ENCODE assay signal across 18 cellular contexts in the genomic region with DNA sequence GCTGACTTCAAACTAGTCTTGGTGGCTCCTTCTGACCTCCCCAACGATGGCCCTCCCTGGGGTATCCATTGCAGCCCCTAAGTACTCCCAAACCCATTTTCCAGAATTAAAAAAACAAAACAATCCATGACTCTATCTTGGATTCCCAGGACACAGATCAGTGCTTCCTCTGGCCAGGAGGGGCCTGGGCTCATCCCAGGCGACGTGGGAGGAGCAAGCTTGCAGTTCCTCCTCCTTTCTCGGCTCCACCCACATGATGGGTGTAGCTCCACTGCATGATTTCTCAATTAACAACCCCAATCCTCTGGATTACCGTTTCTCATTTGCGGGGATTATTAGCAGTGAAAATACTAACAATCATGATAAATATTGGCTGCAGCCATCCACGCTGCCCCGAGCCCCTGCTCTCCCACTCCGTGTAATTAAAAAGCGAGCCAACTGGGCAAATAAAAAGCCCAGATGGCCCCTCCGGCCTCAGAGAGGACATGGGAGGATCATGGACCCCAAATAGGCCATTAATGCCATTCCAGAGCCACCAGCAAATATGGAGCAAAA. TPM values are rescaled to one million over a fixed set of nuclear protein-coding genes. Genes with fewer than 3 reads are reported as not detected.
DNase-seq lines count a peak whose midpoint lies in the region; ATAC-seq and TF ChIP-seq lines count a peak whose summit lies in the region.
"Had no signal": no experiment of that assay in that cellular context is flagged by ENCODE, and none has a peak within 500 bp of the region (broad histone marks: within the 10 kb centered on the region; RNA-seq: fewer than 3 reads in every experiment).

No MANE protein-coding gene starts in this region.

- no peaks in the 10 kb centered on the region for H3K36me3 Mint-ChIP-seq in WTC11
- H3K36me3 Mint-ChIP-seq in nephron progenitor cell (ENCODE audit: low read depth), result no peaks in the 10 kb centered on the region
- H3K36me3 Mint-ChIP-seq: CD4-positive, alpha-beta memory T cell had no signal

- H3K4me3 Mint-ChIP-seq in WTC11 (no peak overlapping the region), nephron progenitor cell (peak overlapping the region; percentile 37)
- H3K4me3 Mint-ChIP-seq: activated CD4-positive, alpha-beta memory T cell treated with anti-CD3 and anti-CD28 coated beads, Interleukin-2, amount 10 ng/mL, durations not matched to agents 7 days and 5 days; CD4-positive, alpha-beta memory T cell had no signal

- H3K27ac Mint-ChIP-seq in WTC11 (no peak overlapping the region), nephron progenitor cell (no peak overlapping the region)
- H3K27ac Mint-ChIP-seq: activated CD4-positive, alpha-beta memory T cell treated with anti-CD3 and anti-CD28 coated beads, Interleukin-2, amount 10 ng/mL, durations not matched to agents 7 days and 5 days; CD4-positive, alpha-beta memory T cell; progenitor cell of endocrine pancreas had no signal

- TF ChIP-seq CTCF in WTC11 (IDR thresholded peaks at IDR 0.05) (no peak), nephron progenitor cell (IDR thresholded peaks at IDR 0.05) (no peak)

- H3K27me3 Mint-ChIP-seq in WTC11 (ENCODE audit: low read depth) (no peaks in the 10 kb centered on the region; the same call in none of the 2 replicates), nephron progenitor cell (ENCODE audit: low read depth, poor library complexity) (peaks cover 3% of the 10 kb centered on the region)

- peak; percentile 56 for DNase-seq in CD1c-positive myeloid dendritic cell (ENCODE audit: extremely low spot score)
- DNase-seq in HEK293T (ENCODE audit: extremely low spot score), result peak; percentile 29
- DNase-seq in WTC11 (ENCODE audit: low spot score), result peak; percentile 54
- peak; percentile 44 for DNase-seq in nephron progenitor cell
- DNase-seq in HCEC 1CT, result no peak
- no peak for DNase-seq in NCI-H446 treated with DMSO at 0.1 percent for 48 hours (lab: John Stamatoyannopoulos, UW)
- DNase-seq: activated naive CD4-positive, alpha-beta T cell treated with Interleukin-2 at 50 U/mL for 16 hours; activated T-cell treated with anti-CD3 and anti-CD28 coated beads for 4 hours; CD4-positive, alpha-beta memory T cell; heart left ventricle; left ventricle myocardium superior; NCI-H2081 treated with DMSO at 0.1 percent for 48 hours; RPMI8226; T1000 had no signal

- H3K9me3 Mint-ChIP-seq in WTC11 (peaks cover 15% of the 10 kb centered on the region), nephron progenitor cell (peaks cover 5% of the 10 kb centered on the region)
- H3K9me3 Mint-ChIP-seq: nephron had no signal

- CTCF ChIA-PET in HEK293T (lab: Yijun Ruan, JAX), result no interaction called here
- CTCF ChIA-PET in WTC11 (lab: Charles Lee), result interaction anchor here (0.6 to 4.0 kb wide), 8 partner anchors 20 to 44 kb away, joined by 3 to 16 read pairs (median 4); no protein-coding TSS in a partner anchor

- POLR2A ChIA-PET in HEK293T (lab: Yijun Ruan, JAX) (no interaction called here), WTC11 (lab: Charles Lee) (interaction anchor here (0.9 kb wide), 1 partner anchor 9 kb away, joined by 3 read pairs; no protein-coding TSS in a partner anchor)

- peak; percentile 78 for ATAC-seq in WTC11
- no peak for ATAC-seq in GM18867 (IDR thresholded peaks at IDR 0.05; ENCODE audit: unreplicated experiment)
- ATAC-seq: heart left ventricle, left ventricle myocardium superior had no signal

- peaks cover 55% of the 10 kb centered on the region for H3K4me1 Mint-ChIP-seq in WTC11
- peaks cover 40% of the 10 kb centered on the region for H3K4me1 Mint-ChIP-seq in nephron progenitor cell
- H3K4me1 Mint-ChIP-seq: activated CD4-positive, alpha-beta memory T cell treated with anti-CD3 and anti-CD28 coated beads, Interleukin-2, amount 10 ng/mL, durations not matched to agents 7 days and 5 days; CD4-positive, alpha-beta memory T cell had no signal

TF ChIP-seq in HEK293T, 16 proteins besides CTCF, POLR2A, EP300 and RAD21:
- TF ChIP-seq SP1 (IDR thresholded peaks at IDR 0.05) (no peak), LEF1 (IDR thresholded peaks at IDR 0.05; ENCODE audit: borderline replicate concordance) (no peak), HDGF (IDR thresholded peaks at IDR 0.05; ENCODE audit: borderline replicate concordance) (no peak), L3MBTL2 (conservative IDR thresholded peaks at IDR 0.05) (no peak), NFRKB (IDR thresholded peaks at IDR 0.05) (no peak), PKNOX1 (IDR thresholded peaks at IDR 0.05) (no peak), BHLHE40 (IDR thresholded peaks at IDR 0.05; ENCODE audit: borderline replicate concordance) (no peak), ARNT (IDR thresholded peaks at IDR 0.05) (no peak), ZNF384 (IDR thresholded peaks at IDR 0.05) (no peak), FOXK2 (IDR thresholded peaks at IDR 0.05) (no peak)

TF ChIP-seq in WTC11, 78 proteins besides CTCF, POLR2A, EP300 and RAD21 (continues in another document):
- TF ChIP-seq SP1 (CRISPR knock-in tag; conservative IDR thresholded peaks at IDR 0.05) (no peak), ZNF416 (CRISPR knock-in tag; IDR thresholded peaks at IDR 0.05) (no peak), RELA (CRISPR knock-in tag; IDR thresholded peaks at IDR 0.05; ENCODE audit: borderline replicate concordance) (no peak), PRRX2 (CRISPR knock-in tag; IDR thresholded peaks at IDR 0.05) (no peak), SMAD3 (CRISPR knock-in tag; IDR thresholded peaks at IDR 0.05; ENCODE audit: borderline replicate concordance) (no peak), RORB (CRISPR knock-in tag; IDR thresholded peaks at IDR 0.05) (no peak), ARID4B (CRISPR knock-in tag; IDR thresholded peaks at IDR 0.05; ENCODE audit: borderline replicate concordance) (no peak)
- TF ChIP-seq, protein P1, sequence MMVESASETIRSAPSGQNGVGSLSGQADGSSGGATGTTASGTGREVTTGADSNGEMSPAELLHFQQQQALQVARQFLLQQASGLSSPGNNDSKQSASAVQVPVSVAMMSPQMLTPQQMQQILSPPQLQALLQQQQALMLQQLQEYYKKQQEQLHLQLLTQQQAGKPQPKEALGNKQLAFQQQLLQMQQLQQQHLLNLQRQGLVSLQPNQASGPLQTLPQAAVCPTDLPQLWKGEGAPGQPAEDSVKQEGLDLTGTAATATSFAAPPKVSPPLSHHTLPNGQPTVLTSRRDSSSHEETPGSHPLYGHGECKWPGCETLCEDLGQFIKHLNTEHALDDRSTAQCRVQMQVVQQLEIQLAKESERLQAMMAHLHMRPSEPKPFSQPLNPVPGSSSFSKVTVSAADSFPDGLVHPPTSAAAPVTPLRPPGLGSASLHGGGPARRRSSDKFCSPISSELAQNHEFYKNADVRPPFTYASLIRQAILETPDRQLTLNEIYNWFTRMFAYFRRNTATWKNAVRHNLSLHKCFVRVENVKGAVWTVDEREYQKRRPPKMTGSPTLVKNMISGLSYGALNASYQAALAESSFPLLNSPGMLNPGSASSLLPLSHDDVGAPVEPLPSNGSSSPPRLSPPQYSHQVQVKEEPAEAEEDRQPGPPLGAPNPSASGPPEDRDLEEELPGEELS (CRISPR knock-in tag; IDR thresholded peaks at IDR 0.05), result no peak
- TF ChIP-seq, protein P2, sequence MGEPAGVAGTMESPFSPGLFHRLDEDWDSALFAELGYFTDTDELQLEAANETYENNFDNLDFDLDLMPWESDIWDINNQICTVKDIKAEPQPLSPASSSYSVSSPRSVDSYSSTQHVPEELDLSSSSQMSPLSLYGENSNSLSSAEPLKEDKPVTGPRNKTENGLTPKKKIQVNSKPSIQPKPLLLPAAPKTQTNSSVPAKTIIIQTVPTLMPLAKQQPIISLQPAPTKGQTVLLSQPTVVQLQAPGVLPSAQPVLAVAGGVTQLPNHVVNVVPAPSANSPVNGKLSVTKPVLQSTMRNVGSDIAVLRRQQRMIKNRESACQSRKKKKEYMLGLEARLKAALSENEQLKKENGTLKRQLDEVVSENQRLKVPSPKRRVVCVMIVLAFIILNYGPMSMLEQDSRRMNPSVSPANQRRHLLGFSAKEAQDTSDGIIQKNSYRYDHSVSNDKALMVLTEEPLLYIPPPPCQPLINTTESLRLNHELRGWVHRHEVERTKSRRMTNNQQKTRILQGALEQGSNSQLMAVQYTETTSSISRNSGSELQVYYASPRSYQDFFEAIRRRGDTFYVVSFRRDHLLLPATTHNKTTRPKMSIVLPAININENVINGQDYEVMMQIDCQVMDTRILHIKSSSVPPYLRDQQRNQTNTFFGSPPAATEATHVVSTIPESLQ (CRISPR knock-in tag; IDR thresholded peaks at IDR 0.05), result no peak

RNA-seq across cellular contexts. Expression of gene SDK2, which starts 46.4 kb away (rescaled TPM):
- total RNA-seq in WTC11 (2021), result 13.5 to 14.8 TPM (median 14.3 TPM) in 3 replicates

Comparison
In these comparisons a context has a peak if more than half of its experiments do, and no peak if none do; other contexts are left out.
1. DNase-seq: peak in CD1c-positive myeloid dendritic cell (single experiment), HEK293T (single experiment), WTC11 (single experiment) and nephron progenitor cell (single experiment); none in HCEC 1CT (single experiment) and NCI-H446 treated with DMSO at 0.1 percent for 48 hours (single experiment).